ENCODE assay signal across 18 cellular contexts in genomic region chr4:67674098-67674497, GRCh38. TPM values are rescaled to one million over a fixed set of nuclear protein-coding genes. Genes with fewer than 3 reads are reported as not detected.
A peak's percentile ranks its signal among the peaks of the same experiment; 100 is the strongest.
DNase-seq lines count a peak whose midpoint lies in the region; TF ChIP-seq lines count a peak whose summit lies in the region.
"Had no signal": no experiment of that assay in that cellular context is flagged by ENCODE, and none has a peak within 500 bp of the region (broad histone marks: within the 10 kb centered on the region; RNA-seq: fewer than 3 reads in every experiment).

No MANE protein-coding gene starts in this region.

- H3K14ac ChIP-seq in trophoblast cell (ENCODE audit: low read length), result no peak overlapping the region

- no peak overlapping the region for H3K23ac ChIP-seq in trophoblast cell (ENCODE audit: low read length)

- H3K4me2 ChIP-seq in trophoblast cell (ENCODE audit: low read length), result no peak overlapping the region

- H2BK120ac ChIP-seq in trophoblast cell (ENCODE audit: insufficient read depth, low read length, poor library complexity), result no peak overlapping the region

- TF ChIP-seq CTCF in GM12873 (IDR thresholded peaks at IDR 0.05; ENCODE audit: insufficient read depth, low read depth, low read length, missing control alignments), result peak; percentile 10
- TF ChIP-seq CTCF in fibroblast of villous mesenchyme (IDR thresholded peaks at IDR 0.05; ENCODE audit: insufficient read depth, low read depth, low read length), result peak; percentile 5

- H4K91ac ChIP-seq in trophoblast cell (ENCODE audit: low read depth, low read length), result no peak overlapping the region

- H2AK5ac ChIP-seq in trophoblast cell (ENCODE audit: low read length), result no peak overlapping the region

- H2AFZ ChIP-seq in trophoblast cell (ENCODE audit: insufficient read depth, low read length, poor library complexity), result no peak overlapping the region

- H3K4me1 ChIP-seq in trophoblast cell (ENCODE audit: control insufficient read depth in 1 of 2, insufficient read depth in 2 of 2, low read length in 2 of 2), result no peaks in the 10 kb centered on the region
- H3K4me1 ChIP-seq: breast epithelium, esophagus muscularis mucosa, left ventricle myocardium inferior, SJSA1, thyroid gland had no signal

- no peak overlapping the region for H3K9ac ChIP-seq in trophoblast cell (ENCODE audit: low read length)

- H3K79me1 ChIP-seq in trophoblast cell (ENCODE audit: low read length), result no peaks in the 10 kb centered on the region

- no peak overlapping the region for H3K4me3 ChIP-seq in fibroblast of villous mesenchyme (ENCODE audit: low read depth, low read length)
- no peak overlapping the region for H3K4me3 ChIP-seq in trophoblast cell (ENCODE audit: low read depth, low read length)
- H3K4me3 ChIP-seq: breast epithelium, esophagus muscularis mucosa, left ventricle myocardium inferior, SJSA1, thyroid gland had no signal

- H3K36me3 ChIP-seq in trophoblast cell (ENCODE audit: control insufficient read depth in 1 of 2, insufficient read depth in 2 of 2, low read length in 2 of 2), result peaks cover 10 to 12% of the 10 kb centered on the region in 2 experiments
- H3K36me3 ChIP-seq: breast epithelium had no signal

- H3K79me2 ChIP-seq in trophoblast cell (ENCODE audit: control insufficient read depth, insufficient read depth, low read length, poor library complexity), result no peaks in the 10 kb centered on the region

- peak overlapping the region; percentile 61 for H3K27ac ChIP-seq in trophoblast cell (ENCODE audit: low read depth, low read length)
- H3K27ac ChIP-seq: breast epithelium, esophagus muscularis mucosa, left ventricle myocardium inferior, SJSA1, thyroid gland had no signal

- H2BK5ac ChIP-seq in trophoblast cell (ENCODE audit: low read depth, low read length, poor library complexity), result no peak overlapping the region

- peak; percentile 45 for DNase-seq in RKO (ENCODE audit: low spot score)
- DNase-seq in fibroblast of villous mesenchyme (ENCODE audit: low read depth), result no peak
- peak; percentile 38 to 78 for DNase-seq in trophoblast cell
- no peak for DNase-seq in anterior cingulate cortex (lab: John Stamatoyannopoulos, UW)
- DNase-seq in activated CD8-positive, alpha-beta memory T cell treated with anti-CD3 and anti-CD28 coated beads for 24 hours, result no peak
- no peak for DNase-seq in stimulated activated CD4-positive, alpha-beta T cell treated with anti-CD3 and anti-CD28 coated beads, Interleukin-12 subunit alpha, Interleukin-12 subunit beta, amount 100 ng/mL, for 4 hours
- DNase-seq: activated B cell treated with CpG ODN at 0.5 μM for 24 hours; activated naive CD8-positive, alpha-beta T cell treated with anti-CD3 and anti-CD28 coated beads for 36 hours; GOT3; left ventricle myocardium inferior; NCI-H526 treated with DMSO at 0.1 percent for 48 hours; occipital lobe; right cardiac atrium; thyroid gland had no signal

- H3K27me3 ChIP-seq in trophoblast cell (ENCODE audit: insufficient read depth, low read length), result no peaks in the 10 kb centered on the region
- H3K27me3 ChIP-seq: breast epithelium, esophagus muscularis mucosa, SJSA1, thyroid gland had no signal

- no CpG with 5 or more reads among the region's 2 CpGs for WGBS in trophoblast cell (ENCODE audit: extremely low coverage, insufficient coverage, insufficient read length)

- no peak overlapping the region for H3K18ac ChIP-seq in trophoblast cell (ENCODE audit: low read length)

- no peak overlapping the region for H3K4ac ChIP-seq in trophoblast cell (ENCODE audit: low read depth, low read length)

- H2BK12ac ChIP-seq in trophoblast cell (ENCODE audit: low read length), result no peak overlapping the region

- H4K8ac ChIP-seq in trophoblast cell (ENCODE audit: low read depth, low read length), result no peak overlapping the region

- no peaks in the 10 kb centered on the region for H3K9me3 ChIP-seq in trophoblast cell (ENCODE audit: insufficient read depth, low read depth, low read length)
- H3K9me3 ChIP-seq: breast epithelium, esophagus muscularis mucosa, left ventricle myocardium inferior, SJSA1, thyroid gland had no signal

- H4K12ac ChIP-seq in trophoblast cell (ENCODE audit: low read depth, low read length), result peak overlapping the region; percentile 11

RNA-seq across cellular contexts. Expression of gene UBA6, which starts 26.9 kb away (rescaled TPM):
- 88.1 and 90.8 TPM in 2 replicates for total RNA-seq in fibroblast of villous mesenchyme
- 51.0 and 56.5 TPM in 2 replicates for polyA plus RNA-seq in trophoblast cell (2013)

Comparison
In these comparisons a context has a peak if more than half of its experiments do, and no peak if none do; other contexts are left out.
1. DNase-seq: peak in RKO (single experiment) and trophoblast cell (2 of 2); none in fibroblast of villous mesenchyme (single experiment), anterior cingulate cortex (0 of 58), activated CD8-positive, alpha-beta memory T cell treated with anti-CD3 and anti-CD28 coated beads for 24 hours (single experiment) and stimulated activated CD4-positive, alpha-beta T cell treated with anti-CD3 and anti-CD28 coated beads, Interleukin-12 subunit alpha, Interleukin-12 subunit beta, amount 100 ng/mL, for 4 hours (single experiment).